Comparison of ENCODE assay signal across 19 cellular contexts in genomic region chr18:63042351-63042750, GRCh38.
A peak's percentile ranks its signal among the peaks of the same experiment; 100 is the strongest.
DNase-seq lines count a peak whose midpoint lies in the region; ATAC-seq and TF ChIP-seq lines count a peak whose summit lies in the region.
"Had no signal": no experiment of that assay in that cellular context is flagged by ENCODE, and none has a peak within 500 bp of the region (broad histone marks: within the 10 kb centered on the region; RNA-seq: fewer than 3 reads in every experiment).

No MANE protein-coding gene starts in this region.

- no peak overlapping the region for H3K4me3 Mint-ChIP-seq in activated CD4-positive, alpha-beta T cell treated with anti-CD3 and anti-CD28 coated beads for 36 hours
- no peak overlapping the region for H3K4me3 Mint-ChIP-seq in activated T-helper 17 cell treated with anti-CD3 and anti-CD28 coated beads, Interleukin-2, amount 50 U/mL, for 72 hours
- H3K4me3 Mint-ChIP-seq: B cell; CD4-positive, alpha-beta T cell; CD8-positive, alpha-beta T cell had no signal

- H3K27ac Mint-ChIP-seq in activated CD4-positive, alpha-beta T cell treated with anti-CD3 and anti-CD28 coated beads for 36 hours: no peak overlapping the region
- H3K27ac Mint-ChIP-seq in activated T-helper 17 cell treated with anti-CD3 and anti-CD28 coated beads, Interleukin-2, amount 50 U/mL, for 72 hours: no peak overlapping the region
- H3K27ac Mint-ChIP-seq: B cell; CD4-positive, alpha-beta T cell; CD8-positive, alpha-beta T cell had no signal

- H2AFZ ChIP-seq in KMS-11 (ENCODE audit: low read depth): peak overlapping the region; percentile 6; the same call in 1 of the 2 replicates

- H3K36me3 Mint-ChIP-seq in activated CD4-positive, alpha-beta T cell treated with anti-CD3 and anti-CD28 coated beads for 36 hours (ENCODE audit: low read depth): no peaks in the 10 kb centered on the region
- no peaks in the 10 kb centered on the region for H3K36me3 Mint-ChIP-seq in activated T-helper 17 cell treated with anti-CD3 and anti-CD28 coated beads, Interleukin-2, amount 50 U/mL, for 72 hours (ENCODE audit: low read depth)
- H3K36me3 Mint-ChIP-seq: CD8-positive, alpha-beta T cell had no signal

- H3K9ac ChIP-seq in KMS-11: no peak overlapping the region
- H3K9ac ChIP-seq: BLaER1 treated with 17β-estradiol and CSF1 and Interleukin-3, amounts not matched to agents 10 nM and 100 nM had no signal

- peak overlapping the region; percentile 97; the same call in 1 of the 2 replicates for H3K4me2 ChIP-seq in KMS-11
- H3K4me2 ChIP-seq: A549; BLaER1 treated with 17β-estradiol and CSF1 and Interleukin-3, amounts not matched to agents 10 nM and 100 nM had no signal

- intact Hi-C loops in activated CD4-positive, alpha-beta T cell treated with anti-CD3 and anti-CD28 coated beads for 36 hours (cut with DNase I, micrococcal nuclease): no loop called here

- TF ChIP-seq CTCF in KMS-11 (conservative IDR thresholded peaks at IDR 0.05; ENCODE audit: low read depth, low read length) (no peak), coronary artery (IDR thresholded peaks at IDR 0.05) (no peak)

- POLR2A ChIA-PET in activated CD4-positive, alpha-beta T cell treated with anti-CD3 and anti-CD28 coated beads for 36 hours (lab: Charles Lee): no interaction called here

- H3K4me1 ChIP-seq in KMS-11 (ENCODE audit: low read depth, poor library complexity, severe bottlenecking): peaks cover 43% of the 10 kb centered on the region
- H3K4me1 ChIP-seq: A549, Caco-2 had no signal

- H3K4me1 Mint-ChIP-seq in activated CD4-positive, alpha-beta T cell treated with anti-CD3 and anti-CD28 coated beads for 36 hours: peaks cover 25% of the 10 kb centered on the region
- peaks cover 19% of the 10 kb centered on the region for H3K4me1 Mint-ChIP-seq in activated T-helper 17 cell treated with anti-CD3 and anti-CD28 coated beads, Interleukin-2, amount 50 U/mL, for 72 hours

- H3K79me2 ChIP-seq in KMS-11 (ENCODE audit: insufficient read depth, low read depth): no peaks in the 10 kb centered on the region

- peak; percentile 23 for ATAC-seq in activated CD4-positive, alpha-beta T cell treated with anti-CD3 and anti-CD28 coated beads for 36 hours
- peak; percentile 58 for ATAC-seq in activated T-helper 17 cell treated with anti-CD3 and anti-CD28 coated beads, Interleukin-2, amount 50 U/mL, for 72 hours (replicated peaks)
- ATAC-seq: A549; CD8-positive, alpha-beta T cell had no signal

- no peak overlapping the region for H3K4me3 ChIP-seq in KMS-11 (IDR thresholded peaks at IDR 0.05; ENCODE audit: insufficient read depth, low read depth, low read length)
- H3K4me3 ChIP-seq in coronary artery: no peak overlapping the region
- H3K4me3 ChIP-seq: A549; BLaER1 treated with 17β-estradiol and CSF1 and Interleukin-3, amounts not matched to agents 10 nM and 100 nM had no signal

- no peaks in the 10 kb centered on the region for H3K36me3 ChIP-seq in KMS-11 (ENCODE audit: insufficient read depth)
- H3K36me3 ChIP-seq: BLaER1 treated with 17β-estradiol and CSF1 and Interleukin-3, amounts not matched to agents 10 nM and 100 nM had no signal

- CTCF ChIA-PET in activated CD4-positive, alpha-beta T cell treated with anti-CD3 and anti-CD28 coated beads for 36 hours (lab: Charles Lee): interaction anchor here (0.6 to 1.5 kb wide), 5 partner anchors 11 to 398 kb away, joined by 3 to 5 read pairs (median 3); no protein-coding TSS in a partner anchor

- H3K27me3 Mint-ChIP-seq in activated CD4-positive, alpha-beta T cell treated with anti-CD3 and anti-CD28 coated beads for 36 hours: peaks cover 4% of the 10 kb centered on the region
- peaks cover 13% of the 10 kb centered on the region for H3K27me3 Mint-ChIP-seq in activated T-helper 17 cell treated with anti-CD3 and anti-CD28 coated beads, Interleukin-2, amount 50 U/mL, for 72 hours

- no peak for DNase-seq in activated CD4-positive, alpha-beta T cell treated with anti-CD3 and anti-CD28 coated beads for 36 hours
- no peak for DNase-seq in activated CD4-positive, alpha-beta T cell treated with anti-CD3 and anti-CD28 coated beads for 4 hours
- DNase-seq in coronary artery (ENCODE audit: low spot score) (no peak), NCI-H187 (lab: John Stamatoyannopoulos, UW) (no peak), NCI-H1930 (lab: John Stamatoyannopoulos, UW) (no peak)
- DNase-seq: AML-193; Caco-2; Calu3; CD4-positive, alpha-beta T cell; CD8-positive, alpha-beta T cell; DMS79 treated with DMSO at 0.1 percent for 48 hours; GF-D8 had no signal

- no peaks in the 10 kb centered on the region for H4K20me1 ChIP-seq in KMS-11 (ENCODE audit: insufficient read depth)
- H4K20me1 ChIP-seq: BLaER1 treated with 17β-estradiol and CSF1 and Interleukin-3, amounts not matched to agents 10 nM and 100 nM had no signal

- H3K9me3 Mint-ChIP-seq in activated CD4-positive, alpha-beta T cell treated with anti-CD3 and anti-CD28 coated beads for 36 hours (ENCODE audit: low read depth): peaks cover 9% of the 10 kb centered on the region
- H3K9me3 Mint-ChIP-seq in activated T-helper 17 cell treated with anti-CD3 and anti-CD28 coated beads, Interleukin-2, amount 50 U/mL, for 72 hours: peaks cover 6% of the 10 kb centered on the region
- H3K9me3 Mint-ChIP-seq: CD8-positive, alpha-beta T cell had no signal

- no peaks in the 10 kb centered on the region for H3K27me3 ChIP-seq in KMS-11 (ENCODE audit: insufficient read depth, low read depth)
- H3K27me3 ChIP-seq: BLaER1 treated with 17β-estradiol and CSF1 and Interleukin-3, amounts not matched to agents 10 nM and 100 nM had no signal

- H3K27ac ChIP-seq in KMS-11 (peak overlapping the region; percentile 87; the same call in 1 of the 2 replicates), coronary artery (no peak overlapping the region)
- H3K27ac ChIP-seq: 22Rv1; A549; BLaER1 treated with 17β-estradiol and CSF1 and Interleukin-3, amounts not matched to agents 10 nM and 100 nM; C4-2B had no signal
